ENCODE assay signal across 9 cellular contexts in the genomic region with DNA sequence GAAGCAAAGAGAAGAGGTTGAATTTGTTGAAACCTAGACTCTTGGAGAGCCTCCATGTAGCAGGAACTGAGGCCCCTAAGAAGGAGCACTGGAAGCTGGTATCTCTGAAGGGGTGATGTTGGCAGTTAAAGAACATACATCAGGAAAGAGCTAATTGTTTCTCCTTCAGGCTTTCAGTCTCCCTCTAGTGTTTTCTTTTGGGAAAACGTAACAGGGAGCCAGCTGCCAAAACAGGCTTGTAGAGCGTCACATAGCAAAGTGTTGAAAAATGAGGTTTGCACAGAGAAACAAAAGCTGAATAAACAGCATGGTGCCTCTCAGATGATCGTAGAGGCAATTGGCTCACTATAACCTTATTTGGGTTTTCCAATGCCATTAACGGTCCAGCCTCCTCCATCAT. TPM values are rescaled to one million over a fixed set of nuclear protein-coding genes. Genes with fewer than 3 reads are reported as not detected.
DNase-seq lines count a peak whose midpoint lies in the region; FAIRE-seq and TF ChIP-seq lines count a peak whose summit lies in the region.
"Had no signal": no experiment of that assay in that cellular context is flagged by ENCODE, and none has a peak within 500 bp of the region (broad histone marks: within the 10 kb centered on the region; RNA-seq: fewer than 3 reads in every experiment).

No MANE protein-coding gene starts in this region.

- peaks cover 3% of the 10 kb centered on the region for H3K4me1 Mint-ChIP-seq in glutamatergic neuron (ENCODE audit: low read depth, unreplicated experiment)

- H3K27me3 ChIP-seq in H7 (ENCODE audit: control insufficient read depth, insufficient read depth, low read length): no peaks in the 10 kb centered on the region

- peak; percentile 19 for TF ChIP-seq CTCF in AG09319 (IDR thresholded peaks at IDR 0.05; ENCODE audit: low read depth, low read length)
- peak; percentile 51 for TF ChIP-seq CTCF in glutamatergic neuron (IDR thresholded peaks at IDR 0.05; ENCODE audit: partially characterized antibody, unreplicated experiment)

- FAIRE-seq in GM19239 (lab: Jason Lieb, UNC): no peak

- DNase-seq in AG09319 (ENCODE audit: extremely low read depth, low read depth) (no peak), H7 (peak; percentile 1), RKO (ENCODE audit: low spot score) (peak; percentile 58), glutamatergic neuron (no peak), HuH-7.5 (ENCODE audit: low spot score) (no peak), GM19239 (ENCODE audit: insufficient read length, low spot score) (no peak), C1 segment of cervical spinal cord (lab: John Stamatoyannopoulos, UW) (no peak)
- no peak for DNase-seq in activated CD8-positive, alpha-beta memory T cell treated with anti-CD3 and anti-CD28 coated beads, Interleukin-2, amount 50 U/mL, for 4 hours
- DNase-seq: NCI-H187 treated with DMSO at 0.1 percent for 48 hours had no signal

- no peak overlapping the region for H3K27ac Mint-ChIP-seq in glutamatergic neuron (ENCODE audit: unreplicated experiment)

- H3K36me3 ChIP-seq in H7 (replicated peaks; ENCODE audit: control insufficient read depth, insufficient read depth, low read length): no peaks in the 10 kb centered on the region

- H3K4me3 ChIP-seq in H7 (ENCODE audit: insufficient read depth, low read depth, low read length): no peak overlapping the region

- no peaks in the 10 kb centered on the region for H3K36me3 Mint-ChIP-seq in glutamatergic neuron (ENCODE audit: unreplicated experiment)

- peaks cover 2% of the 10 kb centered on the region for H3K9me3 Mint-ChIP-seq in glutamatergic neuron (ENCODE audit: unreplicated experiment)

- H3K27me3 Mint-ChIP-seq in glutamatergic neuron (ENCODE audit: unreplicated experiment): peaks cover 2% of the 10 kb centered on the region

- H3K4me3 Mint-ChIP-seq in glutamatergic neuron (ENCODE audit: unreplicated experiment): no peak overlapping the region

RNA-seq across cellular contexts. Expression of a gene that starts 46.9 kb away (rescaled TPM):
- 134 and 153 TPM in 2 replicates for total RNA-seq in H7 (2014; rRNA removed; shearing (Covaris generic))
- total RNA-seq in glutamatergic neuron (ENCODE audit: unreplicated experiment): 195 TPM

Comparison
In these comparisons a context has a peak if more than half of its experiments do, and no peak if none do; other contexts are left out.
1. DNase-seq: peak in H7 (single experiment) and RKO (single experiment); none in AG09319 (single experiment), glutamatergic neuron (single experiment), activated CD8-positive, alpha-beta memory T cell treated with anti-CD3 and anti-CD28 coated beads, Interleukin-2, amount 50 U/mL, for 4 hours (single experiment), HuH-7.5 (single experiment), GM19239 (single experiment) and C1 segment of cervical spinal cord (0 of 14).